1 cellular context compared by ENCODE assay signal in the genomic region with DNA sequence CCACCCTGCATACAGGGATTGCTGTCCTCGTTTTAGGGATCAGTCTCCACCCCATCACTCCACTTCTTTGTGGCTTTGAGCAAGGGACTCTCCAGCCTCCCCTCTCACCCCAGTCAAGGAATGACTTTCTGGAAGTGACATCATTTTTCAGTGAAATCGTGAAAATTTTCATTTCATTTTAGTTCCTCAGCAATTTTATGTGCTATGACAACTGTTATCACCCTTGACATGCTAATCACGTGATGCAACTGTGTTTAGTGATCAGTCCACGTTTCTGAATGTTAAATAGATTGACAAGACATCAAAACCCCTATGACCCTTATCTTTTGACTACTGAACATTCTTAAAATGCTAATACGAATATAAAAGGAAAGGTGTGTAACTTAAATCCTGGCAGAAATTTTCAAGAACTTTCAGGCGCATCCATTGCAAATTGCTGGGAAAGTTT.
TF ChIP-seq lines count a peak whose summit lies in the region.

No MANE protein-coding gene starts in this region.

TF ChIP-seq in SK-N-SH treated with all-trans-retinoic acid at 6 μM for 48 hours, 23 proteins besides CTCF, POLR2A, EP300 and RAD21 (continued from another document):
- TF ChIP-seq BACH2 (CRISPR knock-in tag; IDR thresholded peaks at IDR 0.05; ENCODE audit: borderline replicate concordance) (no peak), OSR1 (CRISPR knock-in tag; IDR thresholded peaks at IDR 0.05) (no peak), RARB (CRISPR knock-in tag; IDR thresholded peaks at IDR 0.05) (no peak), ZNF70 (CRISPR knock-in tag; IDR thresholded peaks at IDR 0.05) (no peak), ZFP3 (CRISPR knock-in tag; IDR thresholded peaks at IDR 0.05) (no peak), SNAI2 (CRISPR knock-in tag; IDR thresholded peaks at IDR 0.05) (no peak), CSDC2 (CRISPR knock-in tag; IDR thresholded peaks at IDR 0.05) (no peak), ESRRG (CRISPR knock-in tag; IDR thresholded peaks at IDR 0.05) (no peak), ISL1 (CRISPR knock-in tag; IDR thresholded peaks at IDR 0.05) (no peak), PPARA (CRISPR knock-in tag; IDR thresholded peaks at IDR 0.05; ENCODE audit: borderline replicate concordance) (no peak), ZFP30 (CRISPR knock-in tag; IDR thresholded peaks at IDR 0.05) (no peak)
- TF ChIP-seq, protein P1, sequence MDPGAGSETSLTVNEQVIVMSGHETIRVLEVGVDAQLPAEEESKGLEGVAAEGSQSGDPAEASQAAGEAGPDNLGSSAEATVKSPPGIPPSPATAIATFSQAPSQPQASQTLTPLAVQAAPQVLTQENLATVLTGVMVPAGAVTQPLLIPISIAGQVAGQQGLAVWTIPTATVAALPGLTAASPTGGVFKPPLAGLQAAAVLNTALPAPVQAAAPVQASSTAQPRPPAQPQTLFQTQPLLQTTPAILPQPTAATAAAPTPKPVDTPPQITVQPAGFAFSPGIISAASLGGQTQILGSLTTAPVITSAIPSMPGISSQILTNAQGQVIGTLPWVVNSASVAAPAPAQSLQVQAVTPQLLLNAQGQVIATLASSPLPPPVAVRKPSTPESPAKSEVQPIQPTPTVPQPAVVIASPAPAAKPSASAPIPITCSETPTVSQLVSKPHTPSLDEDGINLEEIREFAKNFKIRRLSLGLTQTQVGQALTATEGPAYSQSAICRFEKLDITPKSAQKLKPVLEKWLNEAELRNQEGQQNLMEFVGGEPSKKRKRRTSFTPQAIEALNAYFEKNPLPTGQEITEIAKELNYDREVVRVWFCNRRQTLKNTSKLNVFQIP (CRISPR knock-in tag; IDR thresholded peaks at IDR 0.05; ENCODE audit: borderline replicate concordance, low read depth): no peak
- TF ChIP-seq, protein P2, sequence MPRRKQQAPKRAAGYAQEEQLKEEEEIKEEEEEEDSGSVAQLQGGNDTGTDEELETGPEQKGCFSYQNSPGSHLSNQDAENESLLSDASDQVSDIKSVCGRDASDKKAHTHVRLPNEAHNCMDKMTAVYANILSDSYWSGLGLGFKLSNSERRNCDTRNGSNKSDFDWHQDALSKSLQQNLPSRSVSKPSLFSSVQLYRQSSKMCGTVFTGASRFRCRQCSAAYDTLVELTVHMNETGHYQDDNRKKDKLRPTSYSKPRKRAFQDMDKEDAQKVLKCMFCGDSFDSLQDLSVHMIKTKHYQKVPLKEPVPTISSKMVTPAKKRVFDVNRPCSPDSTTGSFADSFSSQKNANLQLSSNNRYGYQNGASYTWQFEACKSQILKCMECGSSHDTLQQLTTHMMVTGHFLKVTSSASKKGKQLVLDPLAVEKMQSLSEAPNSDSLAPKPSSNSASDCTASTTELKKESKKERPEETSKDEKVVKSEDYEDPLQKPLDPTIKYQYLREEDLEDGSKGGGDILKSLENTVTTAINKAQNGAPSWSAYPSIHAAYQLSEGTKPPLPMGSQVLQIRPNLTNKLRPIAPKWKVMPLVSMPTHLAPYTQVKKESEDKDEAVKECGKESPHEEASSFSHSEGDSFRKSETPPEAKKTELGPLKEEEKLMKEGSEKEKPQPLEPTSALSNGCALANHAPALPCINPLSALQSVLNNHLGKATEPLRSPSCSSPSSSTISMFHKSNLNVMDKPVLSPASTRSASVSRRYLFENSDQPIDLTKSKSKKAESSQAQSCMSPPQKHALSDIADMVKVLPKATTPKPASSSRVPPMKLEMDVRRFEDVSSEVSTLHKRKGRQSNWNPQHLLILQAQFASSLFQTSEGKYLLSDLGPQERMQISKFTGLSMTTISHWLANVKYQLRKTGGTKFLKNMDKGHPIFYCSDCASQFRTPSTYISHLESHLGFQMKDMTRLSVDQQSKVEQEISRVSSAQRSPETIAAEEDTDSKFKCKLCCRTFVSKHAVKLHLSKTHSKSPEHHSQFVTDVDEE (CRISPR knock-in tag; IDR thresholded peaks at IDR 0.05): no peak
TF ChIP-seq in SK-N-SH treated with all-trans-retinoic acid at 6 μM for 48 hours: peak in this region for 0.
